ENCODE assay signal across 19 cellular contexts in genomic region chr5:72291601-72292000, GRCh38. TPM values are rescaled to one million over a fixed set of nuclear protein-coding genes. Genes with fewer than 3 reads are reported as not detected.
DNase-seq lines count a peak whose midpoint lies in the region; TF ChIP-seq lines count a peak whose summit lies in the region.
"Had no signal": no experiment of that assay in that cellular context is flagged by ENCODE, and none has a peak within 500 bp of the region (broad histone marks: within the 10 kb centered on the region; RNA-seq: fewer than 3 reads in every experiment).

No MANE protein-coding gene starts in this region.

- DNase-seq in DMS 273 treated with DMSO at 0.1 percent for 48 hours (lab: John Stamatoyannopoulos, UW) (peak; percentile 78), Karpas-422 (peak; percentile 71), OCI-LY7 (ENCODE audit: low spot score) (peak; percentile 48), glutamatergic neuron (peak; percentile 17), H9 (no peak), middle frontal gyrus (ENCODE audit: extremely low spot score, low spot score) (no peak), NCI-H187 (lab: John Stamatoyannopoulos, UW) (no peak)
- DNase-seq: BE2C; CD4-positive, alpha-beta memory T cell; EL; HFFc6; KG1; MM.1S; NCI-H1105 treated with DMSO at 0.1 percent for 48 hours; NCI-H2081; NCI-H2227 treated with DMSO at 0.1 percent for 48 hours; SJCRH30; T-helper 9 cell had no signal

- H3K9me3 ChIP-seq in Karpas-422 (ENCODE audit: low read length) (no peaks in the 10 kb centered on the region), OCI-LY7 (ENCODE audit: low read length) (no peaks in the 10 kb centered on the region), H9 (ENCODE audit: control insufficient read depth, low read depth, low read length) (no peaks in the 10 kb centered on the region)
- H3K9me3 ChIP-seq: BE2C, SJCRH30 had no signal

- H3K4me1 ChIP-seq in Karpas-422 (ENCODE audit: low read length): peaks cover 86% of the 10 kb centered on the region
- H3K4me1 ChIP-seq in OCI-LY7 (ENCODE audit: insufficient read depth, low read length, poor library complexity, severe bottlenecking): peaks cover 90% of the 10 kb centered on the region
- 0 out of 2 replicates have a peak, but pooled peaks cover 3% of the 10 kb centered on the region for H3K4me1 ChIP-seq in H9 (ENCODE audit: insufficient read depth, low read length)
- H3K4me1 ChIP-seq: BE2C, SJCRH30 had no signal

- H2BK12ac ChIP-seq in H9 (ENCODE audit: insufficient read length, low read depth, low read length): no peak overlapping the region

- H3K27ac Mint-ChIP-seq in glutamatergic neuron (ENCODE audit: unreplicated experiment): no peak overlapping the region
- no peak overlapping the region for H3K27ac Mint-ChIP-seq in H9
- H3K27ac Mint-ChIP-seq: CD4-positive, alpha-beta memory T cell; HFFc6 had no signal

- H3K36me3 ChIP-seq in Karpas-422 (ENCODE audit: insufficient read depth, low read length): peaks cover 32% of the 10 kb centered on the region; the same call in 1 of the 2 replicates
- peaks cover 72% of the 10 kb centered on the region for H3K36me3 ChIP-seq in OCI-LY7 (ENCODE audit: insufficient read depth, low read length)

- no peak overlapping the region for H4K5ac ChIP-seq in H9 (ENCODE audit: insufficient read length, low read depth, low read length)

- H3K56ac ChIP-seq in H9 (ENCODE audit: insufficient read length, low read depth, low read length): no peak overlapping the region

- no peak overlapping the region for H3K4ac ChIP-seq in H9 (ENCODE audit: low read depth, low read length)

- peaks cover 6% of the 10 kb centered on the region for H3K9me3 Mint-ChIP-seq in glutamatergic neuron (ENCODE audit: unreplicated experiment)
- no peaks in the 10 kb centered on the region for H3K9me3 Mint-ChIP-seq in H9
- H3K9me3 Mint-ChIP-seq: CD4-positive, alpha-beta memory T cell; GM23338; HFFc6 had no signal

- H2BK20ac ChIP-seq in H9 (ENCODE audit: low read depth, low read length, poor library complexity, severe bottlenecking): no peak overlapping the region

- WGBS in H9 (ENCODE audit: extremely low coverage, insufficient read length, low lambda C conversion rate): no CpG with 5 or more reads among the region's 3 CpGs

- POLR2A ChIA-PET in OCI-LY7 (lab: Charles Lee): interaction anchor here (0.6 to 7.5 kb wide), 4 partner anchors 9 to 43 kb away, joined by 3 to 97 read pairs (median 8); no protein-coding TSS in a partner anchor

- no peak overlapping the region for H3K14ac ChIP-seq in H9 (ENCODE audit: insufficient read depth, low read length)

- no peak overlapping the region for H3K23ac ChIP-seq in H9 (ENCODE audit: insufficient read length, low read depth, low read length)

- no peak for TF ChIP-seq CTCF in OCI-LY7 (conservative IDR thresholded peaks at IDR 0.05; ENCODE audit: low read length)
- no peak for TF ChIP-seq CTCF in glutamatergic neuron (IDR thresholded peaks at IDR 0.05; ENCODE audit: partially characterized antibody, unreplicated experiment)
- TF ChIP-seq CTCF in H9 (conservative IDR thresholded peaks at IDR 0.05): no peak

- H2BK15ac ChIP-seq in H9 (ENCODE audit: low read depth, low read length): no peak overlapping the region

- H4K8ac ChIP-seq in H9 (replicated peaks; ENCODE audit: insufficient read length, low read depth, low read length): no peak overlapping the region

- no peak overlapping the region for H3K18ac ChIP-seq in H9 (ENCODE audit: insufficient read length, low read depth, low read length)

- no peak overlapping the region for H4K91ac ChIP-seq in H9 (ENCODE audit: insufficient read length, low read depth, low read length)

- H3K4me3 Mint-ChIP-seq in glutamatergic neuron (ENCODE audit: unreplicated experiment) (no peak overlapping the region), H9 (no peak overlapping the region)
- H3K4me3 Mint-ChIP-seq: CD4-positive, alpha-beta memory T cell; GM23338; HFFc6 had no signal

- BruUV-seq in OCI-LY7 (replicated peaks; lab: Mats Ljungman, UMichigan): no TSS peak

- 0 out of 2 replicates have a peak overlapping the region, but pooled peaks have one; percentile 35 for H3K4me3 ChIP-seq in Karpas-422 (ENCODE audit: low read length)
- H3K4me3 ChIP-seq in OCI-LY7 (ENCODE audit: low read depth, low read length, poor library complexity, severe bottlenecking): peak overlapping the region; percentile 17
- H3K4me3 ChIP-seq: GM23338, SJCRH30 had no signal

- H3K27me3 Mint-ChIP-seq in glutamatergic neuron (ENCODE audit: unreplicated experiment) (no peaks in the 10 kb centered on the region), H9 (ENCODE audit: low read depth) (no peaks in the 10 kb centered on the region)
- H3K27me3 Mint-ChIP-seq: CD4-positive, alpha-beta memory T cell had no signal

- H2BK5ac ChIP-seq in H9 (ENCODE audit: insufficient read length, low read length): no peak overlapping the region

- H3K4me1 Mint-ChIP-seq in glutamatergic neuron (ENCODE audit: low read depth, unreplicated experiment) (peaks cover 52% of the 10 kb centered on the region), H9 (peaks cover 12% of the 10 kb centered on the region in 2 experiments)
- H3K4me1 Mint-ChIP-seq: CD4-positive, alpha-beta memory T cell had no signal

- H2AFZ ChIP-seq in Karpas-422 (ENCODE audit: low read length): no peak overlapping the region
- no peak overlapping the region for H2AFZ ChIP-seq in OCI-LY7 (ENCODE audit: low read length)
- no peak overlapping the region for H2AFZ ChIP-seq in H9 (ENCODE audit: low read length)
- H2AFZ ChIP-seq: GM23338 had no signal

- H3K79me2 ChIP-seq in Karpas-422 (ENCODE audit: low read length) (peaks cover 75% of the 10 kb centered on the region), OCI-LY7 (ENCODE audit: insufficient read depth, low read depth, low read length) (peaks cover 57% of the 10 kb centered on the region), H9 (ENCODE audit: insufficient read depth, low read length) (no peaks in the 10 kb centered on the region)

- peak overlapping the region; percentile 93 for H3K27ac ChIP-seq in Karpas-422 (ENCODE audit: low read length)
- H3K27ac ChIP-seq in OCI-LY7 (ENCODE audit: low read depth, low read length, poor library complexity, severe bottlenecking): peak overlapping the region; percentile 86
- H3K27ac ChIP-seq in H9 (ENCODE audit: insufficient read length, low read depth, low read length): no peak overlapping the region
- H3K27ac ChIP-seq: SJCRH30 had no signal

- intact Hi-C loops in OCI-LY7 (cut with micrococcal nuclease; ENCODE audit: unreplicated experiment): no loop called here

- H3T11ph ChIP-seq in H9 (ENCODE audit: low read length): no peak overlapping the region

- H3K79me1 ChIP-seq in H9 (ENCODE audit: insufficient read depth, low read depth, low read length, poor library complexity, severe bottlenecking): no peaks in the 10 kb centered on the region

- peak overlapping the region; percentile 52 for H3K4me2 ChIP-seq in Karpas-422 (ENCODE audit: low read depth, low read length, poor library complexity, severe bottlenecking)
- H3K4me2 ChIP-seq in OCI-LY7 (ENCODE audit: low read length): peak overlapping the region; percentile 59
- no peak overlapping the region for H3K4me2 ChIP-seq in H9 (ENCODE audit: insufficient read depth, insufficient read length, low read length)

- H3K27me3 ChIP-seq in Karpas-422 (ENCODE audit: low read length): no peaks in the 10 kb centered on the region
- H3K27me3 ChIP-seq in H9 (ENCODE audit: insufficient read depth, low read length): no peaks in the 10 kb centered on the region
- H3K27me3 ChIP-seq: BE2C, SJCRH30 had no signal

- H3K9ac ChIP-seq in Karpas-422 (ENCODE audit: low read length) (peak overlapping the region; percentile 60), H9 (ENCODE audit: extremely low read depth, insufficient read length, low read length) (no peak overlapping the region)

- H3K9me2 ChIP-seq in Karpas-422 (replicated peaks; ENCODE audit: insufficient read depth, low read length) (no peaks in the 10 kb centered on the region), OCI-LY7 (ENCODE audit: insufficient read depth, low read length) (no peaks in the 10 kb centered on the region)

- no peak overlapping the region for H2BK120ac ChIP-seq in H9 (ENCODE audit: low read depth, low read length, poor library complexity, severe bottlenecking)

- no peak overlapping the region for H2AK5ac ChIP-seq in H9 (ENCODE audit: insufficient read length, low read length)

- no peaks in the 10 kb centered on the region for H4K20me1 ChIP-seq in Karpas-422 (ENCODE audit: insufficient read depth, low read depth, low read length)
- H4K20me1 ChIP-seq in OCI-LY7 (ENCODE audit: insufficient read depth, low read length): no peaks in the 10 kb centered on the region
- no peaks in the 10 kb centered on the region for H4K20me1 ChIP-seq in H9 (ENCODE audit: control insufficient read depth, insufficient read depth, insufficient read length)

- H3K36me3 Mint-ChIP-seq in glutamatergic neuron (ENCODE audit: unreplicated experiment): no peaks in the 10 kb centered on the region
- peaks cover 12 to 52% (median 47%) of the 10 kb centered on the region in 3 experiments for H3K36me3 Mint-ChIP-seq in H9 (ENCODE audit: insufficient read depth in 1 of 3, low read depth in 3 of 3)

- CTCF ChIA-PET in OCI-LY7 (lab: Charles Lee; ENCODE audit: unreplicated experiment): interaction anchor here (1.0 to 1.2 kb wide), 2 partner anchors 13 to 14 kb away, joined by 3 to 4 read pairs; no protein-coding TSS in a partner anchor

- no peaks in the 10 kb centered on the region for H3K23me2 ChIP-seq in H9 (ENCODE audit: insufficient read length, low read depth, low read length, poor library complexity, severe bottlenecking)

RNA-seq across cellular contexts. Expression of gene MRPS27, which starts 28.4 kb away (rescaled TPM):
- 87.4 and 120 TPM in 2 replicates for total RNA-seq in Karpas-422 (2014; rRNA removed; shearing (Covaris generic); ENCODE audit: low replicate concordance)
- 54.1 and 62.6 TPM in 2 replicates for total RNA-seq in OCI-LY7 (2014; rRNA removed; shearing (Covaris generic))
- total RNA-seq in OCI-LY7 (2022) (70.9 and 74.6 TPM in 2 replicates), glutamatergic neuron (ENCODE audit: unreplicated experiment) (30.1 TPM), H9 (2021) (78.1 and 83.3 TPM in 2 replicates)

RNA-seq across cellular contexts. Expression of gene PTCD2, which starts 28.6 kb away (rescaled TPM):
- 9.2 and 24.9 TPM in 2 replicates for total RNA-seq in Karpas-422 (2014; rRNA removed; shearing (Covaris generic); ENCODE audit: low replicate concordance)
- 11.7 and 14.1 TPM in 2 replicates for total RNA-seq in OCI-LY7 (2014; rRNA removed; shearing (Covaris generic))
- total RNA-seq in OCI-LY7 (2022) (15.5 and 17.9 TPM in 2 replicates), glutamatergic neuron (ENCODE audit: unreplicated experiment) (6.7 TPM), H9 (2021) (12.7 and 12.9 TPM in 2 replicates)

Comparison
In these comparisons a context has a peak if more than half of its experiments do, and no peak if none do; other contexts are left out.
1. DNase-seq: peak in DMS 273 treated with DMSO at 0.1 percent for 48 hours (single experiment), Karpas-422 (single experiment), OCI-LY7 (single experiment) and glutamatergic neuron (single experiment); none in H9 (single experiment), middle frontal gyrus (single experiment) and NCI-H187 (0 of 2).